ENCODE assay signal across 33 cellular contexts in genomic region chr5:180545248-180545647, GRCh38. TPM values are rescaled to one million over a fixed set of nuclear protein-coding genes. Genes with fewer than 3 reads are reported as not detected.
DNase-seq lines count a peak whose midpoint lies in the region; ATAC-seq, FAIRE-seq and TF ChIP-seq lines count a peak whose summit lies in the region.
"Had no signal": no experiment of that assay in that cellular context is flagged by ENCODE, and none has a peak within 500 bp of the region (broad histone marks: within the 10 kb centered on the region; RNA-seq: fewer than 3 reads in every experiment).

No MANE protein-coding gene starts in this region.

- TF ChIP-seq POLR2A in K562 (conservative IDR thresholded peaks at IDR 0.05), result no peak

- no peak for TF ChIP-seq EP300 in K562 (IDR thresholded peaks at IDR 0.05; ENCODE audit: low read length)

- no peak overlapping the region for H3K9ac ChIP-seq in K562 (ENCODE audit: insufficient read depth in 1 of 2, low read depth in 2 of 2, low read length in 2 of 2)
- H3K9ac ChIP-seq: BLaER1 had no signal

- in situ Hi-C loops in K562 (cut with MboI), result no loop called here

- peaks cover 89% of the 10 kb centered on the region for H3K36me3 Mint-ChIP-seq in nephron progenitor cell (ENCODE audit: low read depth)
- H3K36me3 Mint-ChIP-seq in progenitor cell of endocrine pancreas (ENCODE audit: insufficient read depth), result peaks cover 33% of the 10 kb centered on the region
- H3K36me3 Mint-ChIP-seq in HFFc6 (ENCODE audit: low read depth), result peaks cover 20% of the 10 kb centered on the region
- H3K36me3 Mint-ChIP-seq in natural killer cell, result no peaks in the 10 kb centered on the region

- H3K9me1 ChIP-seq in K562 (ENCODE audit: control insufficient read depth, insufficient read depth, low read length), result no peaks in the 10 kb centered on the region

- CTCF ChIA-PET in K562 (lab: Yijun Ruan, JAX; ENCODE audit: low intra/inter-chr PET ratio), result no interaction called here
- CTCF ChIA-PET in RWPE1 (lab: Yijun Ruan, JAX), result interaction anchor here (0.6 to 0.7 kb wide), 2 partner anchors 16 to 20 kb away, joined by 3 to 4 read pairs; no protein-coding TSS in a partner anchor

- H3K79me2 ChIP-seq in K562 (ENCODE audit: control insufficient read depth, insufficient read depth, low read length), result peaks cover 70% of the 10 kb centered on the region

- no peak overlapping the region for H3K4me2 ChIP-seq in K562 (ENCODE audit: insufficient read depth, low read length)
- H3K4me2 ChIP-seq: BLaER1 had no signal

- no peaks in the 10 kb centered on the region; the same call in 1 of the 2 replicates for H4K20me1 ChIP-seq in K562 (replicated peaks; ENCODE audit: control insufficient read depth, insufficient read depth, low read length)

- no peak for FAIRE-seq in K562 (lab: Jason Lieb, UNC)
- FAIRE-seq: A204.1, GM12878, GM12892, GM18507 had no signal

- WGBS in K562 (ENCODE audit: insufficient coverage, low coverage, missing lambda C conversion rate), result 86% methylated on average over 3 of the region's 3 CpGs

- no peak overlapping the region for H3K4me3 Mint-ChIP-seq in nephron progenitor cell
- no peak overlapping the region for H3K4me3 Mint-ChIP-seq in progenitor cell of endocrine pancreas (ENCODE audit: low read depth)
- H3K4me3 Mint-ChIP-seq in HFFc6, result no peak overlapping the region
- H3K4me3 Mint-ChIP-seq in natural killer cell, result no peak overlapping the region
- H3K4me3 Mint-ChIP-seq: CD14-positive monocyte; CD8-positive, alpha-beta memory T cell had no signal

- TF ChIP-seq RAD21 in K562 (CRISPR knock-in tag; conservative IDR thresholded peaks at IDR 0.05 in 1 of 2, IDR thresholded peaks at IDR 0.05 in 1 of 2), result no peak

- H3K4me1 Mint-ChIP-seq in nephron progenitor cell (no peaks in the 10 kb centered on the region), progenitor cell of endocrine pancreas (ENCODE audit: low read depth) (peaks cover 11% of the 10 kb centered on the region), HFFc6 (ENCODE audit: low read depth) (no peaks in the 10 kb centered on the region; the same call in 1 of the 2 replicates), natural killer cell (peaks cover 30 to 40% of the 10 kb centered on the region in 2 donors)
- H3K4me1 Mint-ChIP-seq: CD14-positive monocyte had no signal

- H3K9me3 Mint-ChIP-seq in nephron progenitor cell, result peaks cover 28% of the 10 kb centered on the region
- H3K9me3 Mint-ChIP-seq in progenitor cell of endocrine pancreas (ENCODE audit: low read depth), result no peaks in the 10 kb centered on the region
- no peaks in the 10 kb centered on the region for H3K9me3 Mint-ChIP-seq in HFFc6
- H3K9me3 Mint-ChIP-seq in natural killer cell, result no peaks in the 10 kb centered on the region
- H3K9me3 Mint-ChIP-seq: CD4-positive, alpha-beta memory T cell; CD4-positive, CD25-positive, alpha-beta regulatory T cell; CD8-positive, alpha-beta memory T cell had no signal

- no peaks in the 10 kb centered on the region for H3K27me3 ChIP-seq in K562 (ENCODE audit: control insufficient read depth in 2 of 2, insufficient read depth in 2 of 2, low read length in 2 of 2)
- H3K27me3 ChIP-seq: BE2C, BLaER1 had no signal

- H3K27me3 Mint-ChIP-seq in nephron progenitor cell (ENCODE audit: low read depth, poor library complexity) (no peaks in the 10 kb centered on the region), progenitor cell of endocrine pancreas (no peaks in the 10 kb centered on the region), HFFc6 (ENCODE audit: insufficient read depth) (no peaks in the 10 kb centered on the region; the same call in 1 of the 2 replicates), natural killer cell (ENCODE audit: low read depth in 2 of 2) (no peaks in the 10 kb centered on the region)
- H3K27me3 Mint-ChIP-seq: CD4-positive, alpha-beta memory T cell; CD4-positive, CD25-positive, alpha-beta regulatory T cell; CD8-positive, alpha-beta memory T cell had no signal

- BruUV-seq in K562 (replicated peaks; lab: Mats Ljungman, UMichigan), result no TSS peak

- intact Hi-C loops in K562 (cut with micrococcal nuclease), result no loop called here
- intact Hi-C loops in natural killer cell (cut with micrococcal nuclease), result no loop called here

- no peak for ATAC-seq in K562
- no peak for ATAC-seq in natural killer cell
- ATAC-seq: GM12878 had no signal

- H3K27ac Mint-ChIP-seq in nephron progenitor cell (peak overlapping the region; percentile 23), progenitor cell of endocrine pancreas (peak overlapping the region; percentile 69), HFFc6 (no peak overlapping the region), natural killer cell (no peak overlapping the region)
- H3K27ac Mint-ChIP-seq: CD14-positive monocyte; CD4-positive, CD25-positive, alpha-beta regulatory T cell had no signal

- no peak overlapping the region for H3K4me3 ChIP-seq in LNCaP clone FGC (ENCODE audit: low read depth, low read length)
- no peak overlapping the region for H3K4me3 ChIP-seq in K562
- H3K4me3 ChIP-seq: BLaER1, GM12878 had no signal

- DNase-seq in LNCaP clone FGC (ENCODE audit: low read depth) (peak; percentile 17), K562 (ENCODE audit: extremely low read depth in 1 of 4, low spot score in 3 of 4) (no peak), nephron progenitor cell (no peak), progenitor cell of endocrine pancreas (ENCODE audit: low spot score, unreplicated experiment) (no peak), RWPE1 (ENCODE audit: low spot score) (no peak), HFFc6 (no peak), natural killer cell (no peak)
- no peak for DNase-seq in stimulated activated naive CD4-positive, alpha-beta T cell (lab: John Stamatoyannopoulos, UW)
- DNase-seq: 8988T; ACHN; BE2C; C1 segment of cervical spinal cord; CD4-positive, alpha-beta memory T cell; CD4-positive, CD25-positive, alpha-beta regulatory T cell; CD8-positive, alpha-beta memory T cell; COR-L47; DMS 273 treated with DMSO at 0.1 percent for 48 hours; DMS153; DMS53; DMS79; DND-41; EL; GDM1 had no signal

- no peak overlapping the region for H2AFZ ChIP-seq in K562 (ENCODE audit: low read depth, low read length)

- TF ChIP-seq CTCF in LNCaP clone FGC (IDR thresholded peaks at IDR 0.05; ENCODE audit: control insufficient read depth, extremely low read depth, insufficient read depth) (no peak), K562 (IDR thresholded peaks at IDR 0.05 in 2 of 3, conservative IDR thresholded peaks at IDR 0.05 in 1 of 3; ENCODE audit: insufficient read depth in 2 of 3, low read depth in 1 of 3, low read length in 3 of 3) (no peak), nephron progenitor cell (IDR thresholded peaks at IDR 0.05) (no peak), progenitor cell of endocrine pancreas (IDR thresholded peaks at IDR 0.05; ENCODE audit: unreplicated experiment) (no peak), RWPE1 (conservative IDR thresholded peaks at IDR 0.05; ENCODE audit: low read depth) (no peak), HFFc6 (IDR thresholded peaks at IDR 0.05) (no peak), natural killer cell (IDR thresholded peaks at IDR 0.05) (no peak)

- POLR2A ChIA-PET in K562 (lab: Yijun Ruan, JAX), result interaction anchor here (1.2 kb wide), 1 partner anchor 29 kb away, joined by 3 read pairs; no protein-coding TSS in a partner anchor
- POLR2A ChIA-PET in RWPE1 (lab: Yijun Ruan, JAX; ENCODE audit: low non-redundant PET), result no interaction called here

- peaks cover 42% of the 10 kb centered on the region for H3K36me3 ChIP-seq in K562 (ENCODE audit: control insufficient read depth, insufficient read depth, low read length)

- H3K27ac ChIP-seq in K562 (ENCODE audit: extremely low read depth, low read depth, low read length), result no peak overlapping the region
- no peak overlapping the region for H3K27ac ChIP-seq in RWPE1
- H3K27ac ChIP-seq: BLaER1 had no signal

- 0 out of 2 replicates have a peak, but pooled peaks cover 2% of the 10 kb centered on the region for H3K9me3 ChIP-seq in K562 (replicated peaks; ENCODE audit: control insufficient read depth, insufficient read depth, low read depth, low read length)
- H3K9me3 ChIP-seq: BE2C had no signal

- peaks cover 10 to 13% of the 10 kb centered on the region in 2 experiments; a peak in 4 of 5 replicates for H3K4me1 ChIP-seq in K562 (replicated peaks in 1 of 2; ENCODE audit: control insufficient read depth in 2 of 2, insufficient read depth in 2 of 2, low read length in 2 of 2)
- H3K4me1 ChIP-seq: BLaER1 had no signal

RNA-seq across cellular contexts. Expression of gene SCGB3A1, which starts 46.1 kb away (rescaled TPM):
- total RNA-seq in K562 (2011; cell fraction: chromatin; rRNA removed; ENCODE audit: low replicate concordance), result not detected in 2 replicates
- not detected in 2 replicates for total RNA-seq in K562 (2011; cell fraction: nucleolus; rRNA removed)
- total RNA-seq in K562 (2011; cell fraction: nucleoplasm; rRNA removed), result not detected in 2 replicates
- not detected in 2 replicates for total RNA-seq in K562 (2014; rRNA removed)
- total RNA-seq in K562 (2014; rRNA removed; fragmentation: Illumina TruSeq; extraction: Trizol), result not detected in 2 replicates
- total RNA-seq in K562 (2015; rRNA removed; fragmentation: Illumina TruSeq; extraction: Trizol), result not detected in 2 replicates
- 0.33 TPM in 1 of 2 replicates, not detected in the other for total RNA-seq in K562 (2021)
- polyA plus RNA-seq in K562 (2011; rRNA removed), result not detected in 2 replicates
- not detected in 2 replicates for polyA plus RNA-seq in K562 (2011; cell fraction: cytosol; rRNA removed)
- polyA plus RNA-seq in K562 (2011; cell fraction: nucleus; rRNA removed), result not detected in 2 replicates
- not detected in 2 replicates for polyA plus RNA-seq in K562 (2012)
- polyA plus RNA-seq in K562 (2014; fragmentation: Illumina TruSeq; extraction: Trizol), result not detected in 2 replicates
- not detected for polyA plus RNA-seq in K562 (2014; fragmentation: Nextera tagmentation; extraction: Ambion mirVana)
- not detected in 2 replicates for polyA plus RNA-seq in K562 (2014; rRNA removed)
- polyA minus RNA-seq in K562 (2011; rRNA and poly(A)+ RNA removed), result not detected in 2 replicates
- not detected in 2 replicates for polyA minus RNA-seq in K562 (2011; cell fraction: cytosol; rRNA and poly(A)+ RNA removed)
- not detected in 2 replicates for polyA minus RNA-seq in K562 (2011; cell fraction: nucleus; rRNA and poly(A)+ RNA removed)
- total RNA-seq in progenitor cell of endocrine pancreas, result 0.87 TPM in 1 of 2 replicates, not detected in the other
- total RNA-seq in HFFc6 (2021; fragmentation: NEBNext Ultra II Directional; extraction: Animal tissue kit (Norgen Biotek cat#: 25700)), result not detected
- total RNA-seq in natural killer cell, result not detected
- total RNA-seq: A673; CD4-positive, alpha-beta memory T cell; CD4-positive, CD25-positive, alpha-beta regulatory T cell; Daoy; G401 had no signal
- polyA plus RNA-seq: AG04450; CD4-positive, alpha-beta memory T cell; GM12878 had no signal

RNA-seq across cellular contexts. Expression of gene CNOT6, which starts 51.1 kb away (rescaled TPM):
- 18.3 and 46.1 TPM in 2 replicates for total RNA-seq in K562 (2011; cell fraction: chromatin; rRNA removed; ENCODE audit: low replicate concordance)
- 6.3 and 7.8 TPM in 2 replicates for total RNA-seq in K562 (2011; cell fraction: nucleolus; rRNA removed)
- total RNA-seq in K562 (2011; cell fraction: nucleoplasm; rRNA removed), result 21.6 and 31.5 TPM in 2 replicates
- total RNA-seq in K562 (2014; rRNA removed), result 10.1 and 10.9 TPM in 2 replicates
- total RNA-seq in K562 (2014; rRNA removed; fragmentation: Illumina TruSeq; extraction: Trizol), result 14.0 and 16.2 TPM in 2 replicates
- 11.7 and 12.6 TPM in 2 replicates for total RNA-seq in K562 (2015; rRNA removed; fragmentation: Illumina TruSeq; extraction: Trizol)
- total RNA-seq in K562 (2021), result 24.4 and 32.4 TPM in 2 replicates
- polyA plus RNA-seq in K562 (2011; rRNA removed), result 26.0 and 30.3 TPM in 2 replicates
- 7.6 and 14.5 TPM in 2 replicates for polyA plus RNA-seq in K562 (2011; cell fraction: cytosol; rRNA removed)
- polyA plus RNA-seq in K562 (2011; cell fraction: nucleus; rRNA removed), result 11.3 and 11.7 TPM in 2 replicates
- polyA plus RNA-seq in K562 (2012), result 11.3 and 16.2 TPM in 2 replicates
- 21.2 and 22.6 TPM in 2 replicates for polyA plus RNA-seq in K562 (2014; fragmentation: Illumina TruSeq; extraction: Trizol)
- polyA plus RNA-seq in K562 (2014; fragmentation: Nextera tagmentation; extraction: Ambion mirVana), result 1 to 10 TPM; 4.9 to 7.9 TPM
- 16.1 and 18.5 TPM in 2 replicates for polyA plus RNA-seq in K562 (2014; rRNA removed)
- 38.2 and 39.5 TPM in 2 replicates for polyA minus RNA-seq in K562 (2011; rRNA and poly(A)+ RNA removed)
- polyA minus RNA-seq in K562 (2011; cell fraction: cytosol; rRNA and poly(A)+ RNA removed), result 15.0 and 18.5 TPM in 2 replicates
- 5.1 and 9.3 TPM in 2 replicates for polyA minus RNA-seq in K562 (2011; cell fraction: nucleus; rRNA and poly(A)+ RNA removed)
- total RNA-seq in progenitor cell of endocrine pancreas, result 68.3 and 70.4 TPM in 2 replicates
- total RNA-seq in HFFc6 (2021; fragmentation: NEBNext Ultra II Directional; extraction: Animal tissue kit (Norgen Biotek cat#: 25700)), result 10 to 100 TPM; 17.0 to 20.8 (median 17.6) TPM
- 10 to 100 TPM; 20.9 to 32.4 (median 26.1) TPM for total RNA-seq in natural killer cell

Comparison
In these comparisons a context has a peak if more than half of its experiments do, and no peak if none do; other contexts are left out.
1. H3K27ac Mint-ChIP-seq: peak in nephron progenitor cell (single experiment) and progenitor cell of endocrine pancreas (single experiment); none in HFFc6 (single experiment) and natural killer cell (0 of 2).